27 cellular contexts compared by ENCODE assay signal in genomic region chr16:82788919-82789318, GRCh38.
"Had no signal": no experiment of that assay in that cellular context is flagged by ENCODE, and none has a peak within 500 bp of the region (broad histone marks: within the 10 kb centered on the region; RNA-seq: fewer than 3 reads in every experiment).

No MANE protein-coding gene starts in this region.

- H3K9me3 Mint-ChIP-seq: dendritic cell treated with granulocyte-macrophage colony-stimulating factor and Interleukin-4, amounts not matched to agents 40 ng/mL and 50 ng/mL, for 4 days; effector memory CD8-positive, alpha-beta T cell had no signal

- H3K4me3 Mint-ChIP-seq: dendritic cell treated with granulocyte-macrophage colony-stimulating factor and Interleukin-4, amounts not matched to agents 40 ng/mL and 50 ng/mL, for 4 days; effector memory CD8-positive, alpha-beta T cell had no signal

- H3K27me3 Mint-ChIP-seq: dendritic cell treated with granulocyte-macrophage colony-stimulating factor and Interleukin-4, amounts not matched to agents 40 ng/mL and 50 ng/mL, for 4 days had no signal

- DNase-seq: colonic mucosa; cortex of kidney; dermis blood vessel endothelial cell; dorsolateral prefrontal cortex; effector CD4-positive, alpha-beta T cell; effector CD8-positive, alpha-beta T cell; effector memory CD4-positive, alpha-beta T cell; effector memory CD8-positive, alpha-beta T cell; erythroblast; esophagus squamous epithelium; foreskin fibroblast; foreskin keratinocyte; foreskin melanocyte; gastrocnemius medialis; glutamatergic neuron; head of caudate nucleus; heart left ventricle; heart right ventricle had no signal

- H3K4me3 ChIP-seq: colonic mucosa, coronary artery, dorsolateral prefrontal cortex, esophagus squamous epithelium, gastrocnemius medialis, gastroesophageal sphincter, heart left ventricle, heart right ventricle had no signal

- H3K27me3 ChIP-seq: colonic mucosa, dorsolateral prefrontal cortex, esophagus squamous epithelium, foreskin keratinocyte, gastrocnemius medialis, gastroesophageal sphincter, heart left ventricle, heart right ventricle had no signal

- H3K4me1 ChIP-seq: colonic mucosa, esophagus squamous epithelium, foreskin keratinocyte, gastroesophageal sphincter had no signal

- ATAC-seq: effector memory CD8-positive, alpha-beta T cell; esophagus mucosa; foreskin keratinocyte; gastroesophageal sphincter; heart left ventricle; heart right ventricle had no signal

- H3K36me3 ChIP-seq: colonic mucosa, esophagus squamous epithelium, gastrocnemius medialis, gastroesophageal sphincter, heart right ventricle had no signal

- H3K9me3 ChIP-seq: colonic mucosa, esophagus squamous epithelium, gastrocnemius medialis, heart left ventricle, heart right ventricle had no signal

- FAIRE-seq: colon, endometrium, endothelial cell of umbilical vein, frontal cortex had no signal

- H3K27ac Mint-ChIP-seq: dendritic cell treated with granulocyte-macrophage colony-stimulating factor and Interleukin-4, amounts not matched to agents 40 ng/mL and 50 ng/mL, for 4 days; effector memory CD8-positive, alpha-beta T cell had no signal

- H3K27ac ChIP-seq: colonic mucosa, coronary artery, dorsolateral prefrontal cortex, epithelial cell of prostate, esophagus squamous epithelium, foreskin keratinocyte, gastroesophageal sphincter, heart left ventricle, heart right ventricle had no signal
